Comparison of ENCODE assay signal across 24 cellular contexts in the genomic region with DNA sequence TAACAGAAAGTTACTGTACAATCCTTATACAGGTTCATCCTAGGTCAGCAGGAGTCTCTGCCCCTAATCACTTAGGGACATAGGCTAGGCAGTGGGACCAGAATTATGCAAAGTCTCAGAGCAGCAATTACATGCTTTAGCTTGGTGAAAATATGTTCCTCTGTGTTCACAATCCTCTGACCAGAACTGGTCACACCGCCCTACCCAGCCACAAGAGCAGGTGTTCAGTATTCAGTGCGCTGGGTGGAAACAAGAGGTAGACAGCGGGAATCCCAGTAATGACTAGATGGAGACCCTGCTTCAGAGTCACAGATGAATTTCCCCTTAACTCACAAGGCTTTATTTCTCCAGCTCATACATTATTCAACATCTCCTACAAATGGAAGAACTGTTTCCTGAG.
DNase-seq lines count a peak whose midpoint lies in the region; ATAC-seq, FAIRE-seq and TF ChIP-seq lines count a peak whose summit lies in the region.
"Had no signal": no experiment of that assay in that cellular context is flagged by ENCODE, and none has a peak within 500 bp of the region (broad histone marks: within the 10 kb centered on the region; RNA-seq: fewer than 3 reads in every experiment).

No MANE protein-coding gene starts in this region.

- H3K9me3 Mint-ChIP-seq in effector memory CD8-positive, alpha-beta T cell, result peaks cover 5 to 7% of the 10 kb centered on the region in 2 donors
- no peaks in the 10 kb centered on the region for H3K9me3 Mint-ChIP-seq in type B pancreatic cell
- H3K9me3 Mint-ChIP-seq: H9 had no signal

- no peaks in the 10 kb centered on the region for H3K36me3 Mint-ChIP-seq in effector memory CD8-positive, alpha-beta T cell (ENCODE audit: insufficient read depth)
- H3K36me3 Mint-ChIP-seq in type B pancreatic cell, result no peaks in the 10 kb centered on the region

- no peak overlapping the region for H3K4me3 Mint-ChIP-seq in effector memory CD8-positive, alpha-beta T cell
- H3K4me3 Mint-ChIP-seq in type B pancreatic cell, result no peak overlapping the region
- H3K4me3 Mint-ChIP-seq: GM23338, H9 had no signal

- no peak for ATAC-seq in effector memory CD8-positive, alpha-beta T cell (replicated peaks)
- ATAC-seq: GM12878, GM23338 had no signal

- no peak for TF ChIP-seq POLR2A in esophagus muscularis mucosa (IDR thresholded peaks at IDR 0.05; ENCODE audit: low read depth)

- H3K27me3 ChIP-seq in esophagus muscularis mucosa, result no peaks in the 10 kb centered on the region
- H3K27me3 ChIP-seq: MG63 had no signal

- H3K4me3 ChIP-seq in esophagus muscularis mucosa, result no peak overlapping the region
- H3K4me3 ChIP-seq: GM12878, GM23338, MG63, PC-9 had no signal

- H3K4me1 ChIP-seq in esophagus muscularis mucosa, result no peaks in the 10 kb centered on the region

- no peaks in the 10 kb centered on the region for H3K9me3 ChIP-seq in esophagus muscularis mucosa
- H3K9me3 ChIP-seq: MG63 had no signal

- H3K27ac ChIP-seq in esophagus muscularis mucosa (replicated peaks in 1 of 4), result no peak overlapping the region
- H3K27ac ChIP-seq: PC-9 had no signal

- no peaks in the 10 kb centered on the region for H3K27me3 Mint-ChIP-seq in effector memory CD8-positive, alpha-beta T cell
- no peaks in the 10 kb centered on the region for H3K27me3 Mint-ChIP-seq in type B pancreatic cell

- TF ChIP-seq EP300 in esophagus muscularis mucosa (IDR thresholded peaks at IDR 0.05), result no peak

- WGBS in esophagus muscularis mucosa, result 97% methylated on average over 3 of the region's 3 CpGs

- no peak for FAIRE-seq in RCC 7860 (lab: Jason Lieb, UNC)
- FAIRE-seq: GM12878 had no signal

- no peaks in the 10 kb centered on the region for H3K36me3 ChIP-seq in esophagus muscularis mucosa
- H3K36me3 ChIP-seq: MG63 had no signal

- no peaks in the 10 kb centered on the region for H3K4me1 Mint-ChIP-seq in effector memory CD8-positive, alpha-beta T cell (ENCODE audit: low read depth in 2 of 2)
- H3K4me1 Mint-ChIP-seq in type B pancreatic cell (ENCODE audit: unreplicated experiment), result peaks cover under 1% of the 10 kb centered on the region
- H3K4me1 Mint-ChIP-seq: GM23338 had no signal

- DNase-seq in COLO668 (lab: John Stamatoyannopoulos, UW; ENCODE audit: unreplicated experiment), result peak; percentile 8
- peak; percentile 26 to 39 for DNase-seq in NCI-H1930 (lab: John Stamatoyannopoulos, UW)
- peak; percentile 91 for DNase-seq in NCI-H748 (lab: John Stamatoyannopoulos, UW; ENCODE audit: unreplicated experiment)
- DNase-seq in esophagus muscularis mucosa (ENCODE audit: extremely low spot score), result peak; percentile 70
- DNase-seq in effector memory CD8-positive, alpha-beta T cell, result no peak
- no peak for DNase-seq in RCC 7860 (ENCODE audit: low spot score)
- no peak for DNase-seq in type B pancreatic cell (ENCODE audit: extremely low spot score, unreplicated experiment)
- DNase-seq: DMS79; EL; GDM1; H9; IMR-90; KG1; MG63; NCI-H1694; NCI-H2081; NCI-H446 treated with DMSO at 0.1 percent for 48 hours; NCI-H69; NK-92 treated with Interleukin-12 subunit alpha and Interleukin-12 subunit beta, amount 100 ng/mL, for 24 hours; PC-9; Right ventricle myocardium superior; RPMI8226 had no signal

- intact Hi-C loops in esophagus muscularis mucosa (cut with DNase I), result no loop called here

- H3K27ac Mint-ChIP-seq in effector memory CD8-positive, alpha-beta T cell, result no peak overlapping the region
- H3K27ac Mint-ChIP-seq in type B pancreatic cell, result no peak overlapping the region
- H3K27ac Mint-ChIP-seq: GM23338, H9 had no signal

- no peak for TF ChIP-seq CTCF in esophagus muscularis mucosa (IDR thresholded peaks at IDR 0.05)
- TF ChIP-seq CTCF in type B pancreatic cell (conservative IDR thresholded peaks at IDR 0.05), result no peak

Comparison
In these comparisons a context has a peak if more than half of its experiments do, and no peak if none do; other contexts are left out.
1. DNase-seq: peak in COLO668 (single experiment), NCI-H1930 (2 of 2), NCI-H748 (single experiment) and esophagus muscularis mucosa (single experiment); none in effector memory CD8-positive, alpha-beta T cell (0 of 3), RCC 7860 (single experiment) and type B pancreatic cell (single experiment).